In genomic region chr9:123591283-123591682, GRCh38 we compare ENCODE assay signal across 11 cellular contexts.
"Had no signal": no experiment of that assay in that cellular context is flagged by ENCODE, and none has a peak within 500 bp of the region (broad histone marks: within the 10 kb centered on the region; RNA-seq: fewer than 3 reads in every experiment).

No MANE protein-coding gene starts in this region.

- H3K9ac ChIP-seq: GM23248, KMS-11 had no signal

- H3K27ac ChIP-seq: GM23248, HL-60, KMS-11 had no signal

- H3K4me1 Mint-ChIP-seq: IgD-negative memory B cell had no signal

- H3K4me1 ChIP-seq: HAP-1 had no signal

- H2AFZ ChIP-seq: GM23248 had no signal

- H3K27me3 Mint-ChIP-seq: IgD-negative memory B cell had no signal

- ATAC-seq: HCT116, HepG2 had no signal

- H3K4me2 ChIP-seq: KMS-11 had no signal

- H3K4me3 Mint-ChIP-seq: HFFc6, IgD-negative memory B cell had no signal

- H3K27ac Mint-ChIP-seq: HFFc6 had no signal

- H3K36me3 ChIP-seq: HAP-1 had no signal

- FAIRE-seq: H54, HepG2 had no signal

- DNase-seq: GM23248, GOT3, HFFc6, KBM-7 had no signal

- H3K4me3 ChIP-seq: GM23248, HAP-1 had no signal
